Comparison of ENCODE assay signal across 2 cellular contexts in genomic region chr9:120531683-120532300, GRCh38.
A peak's percentile ranks its signal among the peaks of the same experiment; 100 is the strongest.
TF ChIP-seq lines count a peak whose summit lies in the region.

No MANE protein-coding gene starts in this region.

TF ChIP-seq in K562, 482 proteins besides CTCF, POLR2A, EP300 and RAD21:
- TF ChIP-seq HMGXB4 (CRISPR knock-in tag; IDR thresholded peaks at IDR 0.05): no peak
- TF ChIP-seq MEF2A (IDR thresholded peaks at IDR 0.05; ENCODE audit: control insufficient read depth, low read depth, low read length): no peak
- no peak for TF ChIP-seq ZNF507 (tag; conservative IDR thresholded peaks at IDR 0.05)
- no peak for TF ChIP-seq ZNF224 (CRISPR knock-in tag; IDR thresholded peaks at IDR 0.05)
- no peak for TF ChIP-seq GMEB1 (CRISPR knock-in tag; IDR thresholded peaks at IDR 0.05)
- no peak for TF ChIP-seq TOE1 (IDR thresholded peaks at IDR 0.05; ENCODE audit: borderline replicate concordance)
- TF ChIP-seq TOE1 (CRISPR knock-in tag; IDR thresholded peaks at IDR 0.05; ENCODE audit: borderline replicate concordance, low read depth): no peak
- no peak for TF ChIP-seq FUS (optimal IDR thresholded peaks at IDR 0.05; ENCODE audit: low read depth, low read length)
- no peak for TF ChIP-seq TAF15 (IDR thresholded peaks at IDR 0.05; ENCODE audit: low read depth, low read length)
- TF ChIP-seq THAP7 (CRISPR knock-in tag; IDR thresholded peaks at IDR 0.05): no peak
- no peak for TF ChIP-seq E2F5 (CRISPR knock-in tag; IDR thresholded peaks at IDR 0.05)
- TF ChIP-seq ZBTB9 (CRISPR knock-in tag; IDR thresholded peaks at IDR 0.05): no peak
- no peak for TF ChIP-seq ZNF76 (CRISPR knock-in tag; IDR thresholded peaks at IDR 0.05; ENCODE audit: borderline replicate concordance)
- no peak for TF ChIP-seq MBD1 (CRISPR knock-in tag; IDR thresholded peaks at IDR 0.05)

TF ChIP-seq in liver, 16 proteins besides CTCF, POLR2A, EP300 and RAD21:
- TF ChIP-seq EGR1 (IDR thresholded peaks at IDR 0.05; ENCODE audit: low read depth in 2 of 2): no peak
- TF ChIP-seq SP1 (IDR thresholded peaks at IDR 0.05): no peak
- TF ChIP-seq REST (IDR thresholded peaks at IDR 0.05): no peak
- TF ChIP-seq NR2F2 (IDR thresholded peaks at IDR 0.05): no peak
- TF ChIP-seq MAX (IDR thresholded peaks at IDR 0.05): no peak
- TF ChIP-seq JUND (IDR thresholded peaks at IDR 0.05): no peak
- TF ChIP-seq HNF4A (conservative IDR thresholded peaks at IDR 0.05): peak; percentile 18 to 33
- no peak for TF ChIP-seq TAF1 (conservative IDR thresholded peaks at IDR 0.05)
- TF ChIP-seq RXRA (IDR thresholded peaks at IDR 0.05): peak; percentile 35 to 59
TF ChIP-seq in liver: peak in this region for 2.
